1 cellular context compared by ENCODE assay signal in genomic region chr19:13781547-13781946, GRCh38.
TF ChIP-seq lines count a peak whose summit lies in the region.

No MANE protein-coding gene starts in this region.

TF ChIP-seq in K562, 482 proteins besides CTCF, POLR2A, EP300 and RAD21:
- TF ChIP-seq ZBTB5 (IDR thresholded peaks at IDR 0.05) (no peak), TAF7 (tag; IDR thresholded peaks at IDR 0.05) (no peak), DDX20 (tag; IDR thresholded peaks at IDR 0.05; ENCODE audit: low read depth) (no peak), RCOR1 (IDR thresholded peaks at IDR 0.05; ENCODE audit: borderline replicate concordance in 1 of 2, low read depth in 2 of 2, low read length in 2 of 2) (peak in 1 of 2 experiments; percentile 21; a peak in 1 of 4 replicates), THAP12 (CRISPR knock-in tag; IDR thresholded peaks at IDR 0.05) (no peak), ARHGAP35 (IDR thresholded peaks at IDR 0.05; ENCODE audit: partially characterized antibody) (no peak), VEZF1 (CRISPR knock-in tag; IDR thresholded peaks at IDR 0.05) (peak; percentile 85), JUND (IDR thresholded peaks at IDR 0.05; ENCODE audit: borderline replicate concordance, low read depth, low read length) (peak; percentile 64), JUND (tag; IDR thresholded peaks at IDR 0.05; ENCODE audit: borderline replicate concordance, low read depth, low read length) (peak; percentile 41; the same call in 2 of the 3 replicates), FOSL1 (tag; conservative IDR thresholded peaks at IDR 0.05) (peak; percentile 71), ELF1 (tag; IDR thresholded peaks at IDR 0.05) (no peak), PPARD (CRISPR knock-in tag; IDR thresholded peaks at IDR 0.05) (no peak), MAZ (CRISPR knock-in tag; conservative IDR thresholded peaks at IDR 0.05 in 1 of 2, IDR thresholded peaks at IDR 0.05 in 1 of 2) (peak in 1 of 2 experiments; percentile 90; a peak in 2 of 4 replicates), JUN (IDR thresholded peaks at IDR 0.05; ENCODE audit: borderline replicate concordance, low read depth, low read length) (peak; percentile 44; the same call in 1 of the 2 replicates), JUN (CRISPR knock-in tag; IDR thresholded peaks at IDR 0.05; ENCODE audit: borderline replicate concordance) (no peak)
